Comparison of ENCODE assay signal across 9 cellular contexts in genomic region chr21:41361786-41362604, GRCh38. TPM values are rescaled to one million over a fixed set of nuclear protein-coding genes. Genes with fewer than 3 reads are reported as not detected.
DNase-seq lines count a peak whose midpoint lies in the region; ATAC-seq and TF ChIP-seq lines count a peak whose summit lies in the region.
"Had no signal": no experiment of that assay in that cellular context is flagged by ENCODE, and none has a peak within 500 bp of the region (broad histone marks: within the 10 kb centered on the region; RNA-seq: fewer than 3 reads in every experiment).

Gene MX2, plus strand, starts transcription at chr21:41362027. Its CDS starts 14,880 bp downstream, at chr21:41376907.

- ATAC-seq in HG03135 (IDR thresholded peaks at IDR 0.05; ENCODE audit: unreplicated experiment) (peak; percentile 52), T-cell (replicated peaks in 1 of 4) (peak; percentile 83 to 85 (median 84)), left lung (peak; percentile 75)
- ATAC-seq: A549 had no signal

- TF ChIP-seq CTCF in left lung (IDR thresholded peaks at IDR 0.05), result no peak

- H3K9me3 Mint-ChIP-seq in T-cell, result no peaks in the 10 kb centered on the region

- peak within 1 kb of the TSS; percentile 9 to 51 for H3K4me3 ChIP-seq in left lung
- H3K4me3 ChIP-seq: A549 had no signal

- peak; percentile 55 for DNase-seq in NCI-H2029 (lab: John Stamatoyannopoulos, UW)
- no peak for DNase-seq in NCI-H2029 treated with DMSO at 0.1 percent for 48 hours (lab: John Stamatoyannopoulos, UW)
- peak; percentile 69 to 92 (median 87) for DNase-seq in T-cell
- peak in 1 of 2 donors; percentile 65 for DNase-seq in left lung
- DNase-seq in stimulated activated CD8-positive, alpha-beta memory T cell treated with anti-CD3 and anti-CD28 coated beads, Interleukin-12 subunit alpha, Interleukin-12 subunit beta, amount 100 ng/mL, for 4 hours (ENCODE audit: low read depth), result peak; percentile 61
- DNase-seq in NCI-H526 (lab: John Stamatoyannopoulos, UW), result no peak

- H3K27me3 Mint-ChIP-seq in T-cell, result no peaks in the 10 kb centered on the region

- H3K27ac ChIP-seq in angular gyrus (ENCODE audit: low read depth, low read length) (peak within 1 kb of the TSS; percentile 22), left lung (peak within 1 kb of the TSS; percentile 72 to 98)
- H3K27ac ChIP-seq: A549 had no signal

- intact Hi-C loops in left lung (cut with DNase I), result no loop called here

- peak within 1 kb of the TSS; percentile 93 to 94 (median 94) for H3K4me3 Mint-ChIP-seq in T-cell

- peaks cover 3 to 57% of the 10 kb centered on the region in 2 donors for H3K4me1 ChIP-seq in left lung

- peaks cover 29% of the 10 kb centered on the region for H3K36me3 Mint-ChIP-seq in T-cell

- no peaks in the 10 kb centered on the region for H3K9me3 ChIP-seq in left lung
- H3K9me3 ChIP-seq: A549 had no signal

- peaks cover 0 to under 1% of the 10 kb centered on the region in 2 donors for H3K36me3 ChIP-seq in left lung

- POLR2A ChIA-PET in T-cell (lab: Charles Lee), result interaction anchor here (1.5 to 3.0 kb wide), 2 partner anchors 8 to 63 kb away, joined by 5 to 10 read pairs; partner anchors contain the start of gene MX1 (in 1 of the 2)

- H3K27ac Mint-ChIP-seq in T-cell, result peak within 1 kb of the TSS; percentile 98 to 100

- CTCF ChIA-PET in T-cell (lab: Charles Lee), result interaction anchor here (1.0 to 1.9 kb wide), 4 partner anchors 8 to 79 kb away, joined by 3 to 5 read pairs (median 4); partner anchors contain the start of gene MX1 (in 1 of the 2)

- H3K27me3 ChIP-seq in left lung, result no peaks in the 10 kb centered on the region

- H3K4me1 Mint-ChIP-seq in T-cell, result peaks cover 57 to 64% (median 61%) of the 10 kb centered on the region in 3 donors

RNA-seq across cellular contexts. Expression of gene MX2, which starts in this region (rescaled TPM):
- total RNA-seq in T-cell (100 to 1,000 TPM in 1 of 5 donors, 10 to 100 TPM in 4; 77.7 to 103 (median 81.8) TPM), left lung (10 to 100 TPM; 11.9 to 31.9 TPM)

Comparison
In these comparisons a context has a peak if more than half of its experiments do, and no peak if none do; other contexts are left out.
1. DNase-seq: peak in NCI-H2029 (single experiment), T-cell (34 of 34) and stimulated activated CD8-positive, alpha-beta memory T cell treated with anti-CD3 and anti-CD28 coated beads, Interleukin-12 subunit alpha, Interleukin-12 subunit beta, amount 100 ng/mL, for 4 hours (single experiment); none in NCI-H2029 treated with DMSO at 0.1 percent for 48 hours (single experiment) and NCI-H526 (0 of 2).
2. Peak in every context shown above with its lines, with median percentiles within 50 percentile points of each other: ATAC-seq.